Comparison of ENCODE assay signal across 20 cellular contexts in genomic region chr3:144564011-144564410, GRCh38.
"Had no signal": no experiment of that assay in that cellular context is flagged by ENCODE, and none has a peak within 500 bp of the region (broad histone marks: within the 10 kb centered on the region; RNA-seq: fewer than 3 reads in every experiment).

No MANE protein-coding gene starts in this region.

- H3K9me3 ChIP-seq: gastroesophageal sphincter, right atrium auricular region, sigmoid colon, tibial artery, upper lobe of left lung, vagina had no signal

- H3K27ac ChIP-seq: coronary artery, dorsolateral prefrontal cortex, gastroesophageal sphincter, right atrium auricular region, sigmoid colon, tibial artery, upper lobe of left lung, vagina had no signal

- DNase-seq: dorsolateral prefrontal cortex; effector CD8-positive, alpha-beta T cell; kidney; left colon; left ventricle myocardium superior; mesendoderm; naive thymus-derived CD4-positive, alpha-beta T cell; nephron progenitor cell; sigmoid colon; stimulated activated CD4-positive, alpha-beta T cell treated with anti-CD3 and anti-CD28 coated beads, Interleukin-4, amount 100 ng/mL, for 1 hour; stimulated activated CD8-positive, alpha-beta memory T cell treated with anti-CD3 and anti-CD28 coated beads, Interleukin-4, amount 100 ng/mL, for 48 hours; stimulated activated naive CD8-positive, alpha-beta T cell treated with anti-CD3 and anti-CD28 coated beads, Interleukin-15, Interleukin-2, amounts not matched to agents 100 U/mL and 50 U/mL, for 24 hours; tibial artery; upper lobe of left lung had no signal

- ATAC-seq: esophagus mucosa; gastroesophageal sphincter; left colon; left ventricle myocardium superior; naive thymus-derived CD4-positive, alpha-beta T cell; stimulated activated effector memory CD8-positive, alpha-beta T cell treated with anti-CD3 and anti-CD28 coated beads, Interleukin-12 subunit alpha, Interleukin-12 subunit beta, amount 100 ng/mL, for 72 hours; stimulated activated naive CD8-positive, alpha-beta T cell treated with anti-CD3 and anti-CD28 coated beads, Interleukin-15, Interleukin-2, amounts not matched to agents 100 U/mL and 50 U/mL, for 24 hours had no signal

- H3K27me3 ChIP-seq: dorsolateral prefrontal cortex, gastroesophageal sphincter, right atrium auricular region, sigmoid colon, tibial artery, upper lobe of left lung, vagina had no signal

- H3K36me3 ChIP-seq: gastroesophageal sphincter, right atrium auricular region, sigmoid colon, tibial artery, upper lobe of left lung, vagina had no signal

- H3K4me1 ChIP-seq: gastroesophageal sphincter, right atrium auricular region, sigmoid colon, tibial artery, upper lobe of left lung, vagina had no signal

- H3K4me3 ChIP-seq: coronary artery, dorsolateral prefrontal cortex, gastroesophageal sphincter, right atrium auricular region, sigmoid colon, tibial artery, upper lobe of left lung, vagina had no signal
